15 cellular contexts compared by ENCODE assay signal in genomic region chr22:26777402-26777801, GRCh38.
DNase-seq lines count a peak whose midpoint lies in the region; ATAC-seq and TF ChIP-seq lines count a peak whose summit lies in the region.
"Had no signal": no experiment of that assay in that cellular context is flagged by ENCODE, and none has a peak within 500 bp of the region (broad histone marks: within the 10 kb centered on the region; RNA-seq: fewer than 3 reads in every experiment).

No MANE protein-coding gene starts in this region.

- peaks cover 30% of the 10 kb centered on the region for H3F3A ChIP-seq in neural progenitor cell (ENCODE audit: low read depth)

- intact Hi-C loops in lower lobe of right lung (cut with DNase I) = no loop called here

- H3K27me3 ChIP-seq in neural progenitor cell (no peaks in the 10 kb centered on the region), hepatocyte (no peaks in the 10 kb centered on the region), lower lobe of right lung (ENCODE audit: low read depth) (no peaks in the 10 kb centered on the region)

- H4K20me1 ChIP-seq in neural progenitor cell (ENCODE audit: low read depth) = no peaks in the 10 kb centered on the region
- no peaks in the 10 kb centered on the region for H4K20me1 ChIP-seq in hepatocyte (ENCODE audit: insufficient read depth, poor library complexity, severe bottlenecking)

- peaks cover 17% of the 10 kb centered on the region for H3K9me3 Mint-ChIP-seq in neural progenitor cell
- H3K9me3 Mint-ChIP-seq: natural killer cell had no signal

- peaks cover 3% of the 10 kb centered on the region for H3K27me3 Mint-ChIP-seq in neural progenitor cell (ENCODE audit: insufficient read depth, low read depth)
- H3K27me3 Mint-ChIP-seq: stimulated activated naive CD8-positive, alpha-beta T cell treated with anti-CD3 and anti-CD28 coated beads, Interleukin-15, amount 100 ng/mL, for 72 hours had no signal

- peaks cover 25% of the 10 kb centered on the region for H3K36me3 Mint-ChIP-seq in neural progenitor cell

- CTCF ChIA-PET in HEK293T (lab: Yijun Ruan, JAX) = no interaction called here

- no peak for ATAC-seq in lower lobe of right lung
- ATAC-seq: natural killer cell; stimulated activated naive CD8-positive, alpha-beta T cell treated with anti-CD3 and anti-CD28 coated beads, Interleukin-15, amount 100 ng/mL, for 72 hours had no signal

- H3K4me3 ChIP-seq in fibroblast of the aortic adventitia (ENCODE audit: low read depth, low read length) (no peak overlapping the region), neural progenitor cell (no peak overlapping the region), hepatocyte (no peak overlapping the region), lower lobe of right lung (no peak overlapping the region)

- H3K79me2 ChIP-seq in neural progenitor cell (ENCODE audit: low read depth) (no peaks in the 10 kb centered on the region), hepatocyte (no peaks in the 10 kb centered on the region)

- peaks cover 26% of the 10 kb centered on the region for H3K4me1 Mint-ChIP-seq in neural progenitor cell
- H3K4me1 Mint-ChIP-seq: CD14-positive monocyte; natural killer cell; stimulated activated naive CD8-positive, alpha-beta T cell treated with anti-CD3 and anti-CD28 coated beads, Interleukin-15, amount 100 ng/mL, for 72 hours had no signal

- no peak overlapping the region for H3K9ac ChIP-seq in neural progenitor cell

- H3K36me3 ChIP-seq in neural progenitor cell (no peaks in the 10 kb centered on the region), hepatocyte (replicated peaks; ENCODE audit: insufficient read depth, low read depth) (peaks cover 3% of the 10 kb centered on the region), lower lobe of right lung (peaks cover 30% of the 10 kb centered on the region)

- H3K4me1 ChIP-seq in neural progenitor cell (peaks cover 33% of the 10 kb centered on the region), hepatocyte (ENCODE audit: insufficient read depth) (no peaks in the 10 kb centered on the region), lower lobe of right lung (no peaks in the 10 kb centered on the region)

- no peak overlapping the region for H2AFZ ChIP-seq in neural progenitor cell (replicated peaks)
- no peak overlapping the region for H2AFZ ChIP-seq in hepatocyte

- H3K9me3 ChIP-seq in neural progenitor cell (ENCODE audit: low read depth) (no peaks in the 10 kb centered on the region), hepatocyte (ENCODE audit: low read depth) (no peaks in the 10 kb centered on the region), lower lobe of right lung (no peaks in the 10 kb centered on the region)

- H3K4me2 ChIP-seq in neural progenitor cell (peak overlapping the region; percentile 28), hepatocyte (no peak overlapping the region)

- H3K27ac ChIP-seq in neural progenitor cell = no peak overlapping the region
- H3K27ac ChIP-seq in hepatocyte = no peak overlapping the region
- H3K27ac ChIP-seq in lower lobe of right lung = no peak overlapping the region

- peak; percentile 83 for DNase-seq in ELF-1 (ENCODE audit: low read depth, low spot score)
- peak; percentile 15 for DNase-seq in NCI-H446 treated with DMSO at 0.1 percent for 48 hours (lab: John Stamatoyannopoulos, UW)
- DNase-seq in fibroblast of the aortic adventitia (ENCODE audit: low read depth) = peak; percentile 60
- DNase-seq in neural progenitor cell (ENCODE audit: low spot score) = no peak
- no peak for DNase-seq in midbrain (lab: John Stamatoyannopoulos, UW)
- no peak for DNase-seq in hepatocyte (ENCODE audit: low spot score)
- no peak for DNase-seq in HEK293T (ENCODE audit: extremely low spot score)
- DNase-seq in lower lobe of right lung = no peak
- DNase-seq: activated CD4-positive, alpha-beta T cell treated with anti-CD3 and anti-CD28 coated beads for 4 hours; amniotic stem cell; dermis blood vessel endothelial cell; natural killer cell; NCI-H2227 treated with DMSO at 0.1 percent for 48 hours; stimulated activated naive CD8-positive, alpha-beta T cell treated with anti-CD3 and anti-CD28 coated beads, Interleukin-15, amount 100 ng/mL, for 72 hours had no signal

- H3K4me3 Mint-ChIP-seq in neural progenitor cell = no peak overlapping the region
- H3K4me3 Mint-ChIP-seq: CD14-positive monocyte; natural killer cell; stimulated activated naive CD8-positive, alpha-beta T cell treated with anti-CD3 and anti-CD28 coated beads, Interleukin-15, amount 100 ng/mL, for 72 hours had no signal

- TF ChIP-seq CTCF in fibroblast of the aortic adventitia (IDR thresholded peaks at IDR 0.05; ENCODE audit: insufficient read depth, low read length) = no peak
- TF ChIP-seq CTCF in neural progenitor cell (IDR thresholded peaks at IDR 0.05) = no peak
- no peak for TF ChIP-seq CTCF in hepatocyte (IDR thresholded peaks at IDR 0.05; ENCODE audit: poor library complexity)
- TF ChIP-seq CTCF in lower lobe of right lung (IDR thresholded peaks at IDR 0.05) = no peak

- no peaks in the 10 kb centered on the region for H3K9me2 ChIP-seq in hepatocyte (replicated peaks; ENCODE audit: insufficient read depth)

- POLR2A ChIA-PET in HEK293T (lab: Yijun Ruan, JAX) = no interaction called here

- H3K27ac Mint-ChIP-seq in neural progenitor cell = peak overlapping the region; percentile 62
- H3K27ac Mint-ChIP-seq: natural killer cell had no signal

- 44% methylated on average over 4 of the region's 4 CpGs for WGBS in hepatocyte (ENCODE audit: low lambda C conversion rate, missing lambda C conversion rate)

TF ChIP-seq in HEK293T, 16 proteins besides CTCF, POLR2A, EP300 and RAD21:
- TF ChIP-seq, protein P1, sequence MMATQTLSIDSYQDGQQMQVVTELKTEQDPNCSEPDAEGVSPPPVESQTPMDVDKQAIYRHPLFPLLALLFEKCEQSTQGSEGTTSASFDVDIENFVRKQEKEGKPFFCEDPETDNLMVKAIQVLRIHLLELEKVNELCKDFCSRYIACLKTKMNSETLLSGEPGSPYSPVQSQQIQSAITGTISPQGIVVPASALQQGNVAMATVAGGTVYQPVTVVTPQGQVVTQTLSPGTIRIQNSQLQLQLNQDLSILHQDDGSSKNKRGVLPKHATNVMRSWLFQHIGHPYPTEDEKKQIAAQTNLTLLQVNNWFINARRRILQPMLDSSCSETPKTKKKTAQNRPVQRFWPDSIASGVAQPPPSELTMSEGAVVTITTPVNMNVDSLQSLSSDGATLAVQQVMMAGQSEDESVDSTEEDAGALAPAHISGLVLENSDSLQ (IDR thresholded peaks at IDR 0.05) = no peak
- TF ChIP-seq CTBP1 (IDR thresholded peaks at IDR 0.05; ENCODE audit: borderline replicate concordance) = no peak
TF ChIP-seq in HEK293T: peak in this region for 0.

Comparison
In these comparisons a context has a peak if more than half of its experiments do, and no peak if none do; other contexts are left out.
1. DNase-seq: peak in ELF-1 (single experiment), NCI-H446 treated with DMSO at 0.1 percent for 48 hours (single experiment) and fibroblast of the aortic adventitia (single experiment); none in neural progenitor cell (single experiment), midbrain (single experiment), hepatocyte (single experiment), HEK293T (single experiment) and lower lobe of right lung (single experiment).